ENCODE assay signal across 8 cellular contexts in genomic region chr15:42273900-42274692, GRCh38. TPM values are rescaled to one million over a fixed set of nuclear protein-coding genes. Genes with fewer than 3 reads are reported as not detected.
DNase-seq lines count a peak whose midpoint lies in the region; ATAC-seq and TF ChIP-seq lines count a peak whose summit lies in the region.

No MANE protein-coding gene starts in this region.

- no peak for TF ChIP-seq RAD21 in HCT116 (IDR thresholded peaks at IDR 0.05; ENCODE audit: low read depth)

- H2AFZ ChIP-seq in HCT116 (ENCODE audit: low read depth, low read length, poor library complexity, severe bottlenecking), result peak overlapping the region; percentile 25

- ATAC-seq in HCT116, result peak; percentile 5

- H4K20me1 ChIP-seq in HCT116 (ENCODE audit: insufficient read depth), result peaks cover 5% of the 10 kb centered on the region; the same call in 1 of the 2 replicates

- TF ChIP-seq CTCF in HCT116 (IDR thresholded peaks at IDR 0.05 in 2 of 3, conservative IDR thresholded peaks at IDR 0.05 in 1 of 3; ENCODE audit: borderline replicate concordance in 1 of 3, insufficient read depth in 1 of 3, low read depth in 2 of 3, low read length in 2 of 3), result no peak

- POLR2A ChIA-PET in HCT116 (lab: Charles Lee), result interaction anchor here (0.6 to 1.0 kb wide), 10 partner anchors 8 to 1561 kb away, joined by 3 to 6 read pairs (median 3); no protein-coding TSS in a partner anchor

- H3K27me3 ChIP-seq in HCT116 (ENCODE audit: insufficient read depth, low read length), result no peaks in the 10 kb centered on the region

- H3K79me2 ChIP-seq in HCT116 (ENCODE audit: insufficient read depth, low read length), result peaks cover 38% of the 10 kb centered on the region

- no peak for TF ChIP-seq POLR2A in HCT116 (IDR thresholded peaks at IDR 0.05; ENCODE audit: borderline replicate concordance, extremely low read depth, insufficient read depth, insufficient read length)

- DNase-seq in G401 (ENCODE audit: low spot score) (peak; percentile 61), HCT116 (ENCODE audit: low read depth, low spot score) (no peak), NCI-H146 treated with DMSO at 0.1 percent for 48 hours (lab: John Stamatoyannopoulos, UW; ENCODE audit: unreplicated experiment) (peak; percentile 4), cerebellum (ENCODE audit: low spot score) (peak; percentile 37), kidney tubule cell (ENCODE audit: low spot score) (peak; percentile 75), NCI-H2196 treated with DMSO at 0.1 percent for 48 hours (lab: John Stamatoyannopoulos, UW; ENCODE audit: unreplicated experiment) (no peak)
- DNase-seq in activated CD4-positive, CD25-positive, alpha-beta regulatory T cell treated with anti-CD3 and anti-CD28 coated beads, Interleukin-2, amount 50 U/mL, for 72 hours, result peak; percentile 65
- peak; percentile 40 to 48 for DNase-seq in stimulated activated CD4-positive, alpha-beta T cell treated with anti-CD3 and anti-CD28 coated beads, Interleukin-15, amount 100 ng/mL, for 48 hours (ENCODE audit: low read depth in 2 of 2)

- CTCF ChIA-PET in HCT116 (lab: Charles Lee), result interaction anchor here (1.4 kb wide), 1 partner anchor 111 kb away, joined by 8 read pairs; no protein-coding TSS in a partner anchor

- H3K9me2 ChIP-seq in HCT116 (ENCODE audit: insufficient read depth), result no peaks in the 10 kb centered on the region

- intact Hi-C loops in HCT116 (cut with micrococcal nuclease), result no loop called here

- H3K9ac ChIP-seq in HCT116 (ENCODE audit: low read length), result peak overlapping the region; percentile 72

- in situ Hi-C loops in G401 (cut with HindIII; ENCODE audit: low sequenced_read_pairs), result no loop called here

- BruUV-seq in HCT116 (replicated peaks; lab: Mats Ljungman, UMichigan), result TSS peak; percentile 86

- peak overlapping the region; percentile 92 for H3K27ac ChIP-seq in HCT116 (ENCODE audit: low read depth, low read length)

- RAD21 ChIA-PET in HCT116 (lab: Charles Lee; ENCODE audit: low non-redundant PET in 1 of 2, low total read pairs in 2 of 2, uncharacterized antibody in 2 of 2, unreplicated experiment in 2 of 2), result no interaction called here

- peaks cover 0 to 3% of the 10 kb centered on the region in 2 experiments; a peak in 1 of 4 replicates for H3K36me3 ChIP-seq in HCT116 (ENCODE audit: control insufficient read depth in 1 of 2, insufficient read depth in 2 of 2, low read length in 2 of 2)

- H3K4me2 ChIP-seq in HCT116 (ENCODE audit: low read length), result peak overlapping the region; percentile 86

- no peaks in the 10 kb centered on the region for H3K9me3 ChIP-seq in HCT116 (ENCODE audit: control insufficient read depth in 1 of 2, insufficient read depth in 1 of 2, low read depth in 1 of 2, low read length in 2 of 2)

- peak overlapping the region; percentile 55 to 77 for H3K4me3 ChIP-seq in HCT116 (replicated peaks in 1 of 2; ENCODE audit: low read depth in 1 of 2, low read length in 2 of 2)

- H3K4me1 ChIP-seq in HCT116 (ENCODE audit: control insufficient read depth in 1 of 2, insufficient read depth in 2 of 2, low read length in 2 of 2), result peaks cover 6 to 17% of the 10 kb centered on the region in 2 experiments; a peak in 3 of 4 replicates

TF ChIP-seq in HCT116, 20 proteins besides CTCF, POLR2A, EP300 and RAD21:
- TF ChIP-seq ATF3 (IDR thresholded peaks at IDR 0.05) (no peak), ZFX (IDR thresholded peaks at IDR 0.05) (peak; percentile 32; the same call in 1 of the 2 replicates)

RNA-seq across cellular contexts. Expression of gene TMEM87A, which starts 0.9 kb away (rescaled TPM):
- 26.0 and 55.0 TPM in 2 replicates for total RNA-seq in G401 (2014; rRNA removed; shearing (Covaris generic))
- total RNA-seq in HCT116 (2021; ENCODE audit: unreplicated experiment) (44.0 TPM), cerebellum (49.2 TPM)
- 23.8 and 26.1 TPM in 2 replicates for polyA plus RNA-seq in HCT116 (2012)

RNA-seq across cellular contexts. Expression of gene GANC, which starts 1.1 kb away (rescaled TPM):
- 4.0 and 6.0 TPM in 2 replicates for total RNA-seq in G401 (2014; rRNA removed; shearing (Covaris generic))
- total RNA-seq in HCT116 (2021; ENCODE audit: unreplicated experiment), result 13.1 TPM
- polyA plus RNA-seq in HCT116 (2012), result 5.0 and 8.2 TPM in 2 replicates
- total RNA-seq in cerebellum, result 21.3 TPM

Comparison
In these comparisons a context has a peak if more than half of its experiments do, and no peak if none do; other contexts are left out.
1. DNase-seq: peak in G401 (single experiment), NCI-H146 treated with DMSO at 0.1 percent for 48 hours (single experiment), activated CD4-positive, CD25-positive, alpha-beta regulatory T cell treated with anti-CD3 and anti-CD28 coated beads, Interleukin-2, amount 50 U/mL, for 72 hours (single experiment), cerebellum (single experiment), kidney tubule cell (single experiment) and stimulated activated CD4-positive, alpha-beta T cell treated with anti-CD3 and anti-CD28 coated beads, Interleukin-15, amount 100 ng/mL, for 48 hours (2 of 2); none in HCT116 (single experiment) and NCI-H2196 treated with DMSO at 0.1 percent for 48 hours (single experiment).